ENCODE assay signal across 1 cellular context in genomic region chr10:71801357-71801756, GRCh38.
TF ChIP-seq lines count a peak whose summit lies in the region.

No MANE protein-coding gene starts in this region.

TF ChIP-seq in GM12878, 131 proteins besides CTCF, POLR2A, EP300 and RAD21 (continued from another document and continues in another):
- TF ChIP-seq MEF2A (IDR thresholded peaks at IDR 0.05; ENCODE audit: insufficient read depth, low read depth, low read length), result 0 out of 2 replicates have a peak, but pooled peaks have one; percentile 50
- peak; percentile 52 for TF ChIP-seq MEF2B (IDR thresholded peaks at IDR 0.05; ENCODE audit: partially characterized antibody, poor library complexity, severe bottlenecking)
- no peak for TF ChIP-seq PBX3 (IDR thresholded peaks at IDR 0.05; ENCODE audit: insufficient replicate concordance, low read depth, low read length)
- TF ChIP-seq PAX5 (IDR thresholded peaks at IDR 0.05; ENCODE audit: borderline replicate concordance, low read depth, low read length), result peak; percentile 39; the same call in 1 of the 2 replicates
- TF ChIP-seq TBL1XR1 (IDR thresholded peaks at IDR 0.05; ENCODE audit: low read depth, low read length), result no peak
- no peak for TF ChIP-seq RCOR1 (conservative IDR thresholded peaks at IDR 0.05; ENCODE audit: low read depth, low read length)
- peak; percentile 67; the same call in 2 of the 3 replicates for TF ChIP-seq POU2F2 (IDR thresholded peaks at IDR 0.05; ENCODE audit: borderline replicate concordance, low read depth, low read length)
- TF ChIP-seq ZNF592 (IDR thresholded peaks at IDR 0.05), result no peak
- TF ChIP-seq CBX3 (IDR thresholded peaks at IDR 0.05; ENCODE audit: borderline replicate concordance, low read depth), result no peak
- TF ChIP-seq NFIC (IDR thresholded peaks at IDR 0.05; ENCODE audit: low read depth, low read length), result no peak
- TF ChIP-seq RB1 (IDR thresholded peaks at IDR 0.05; ENCODE audit: borderline replicate concordance), result no peak
- TF ChIP-seq ZBTB33 (IDR thresholded peaks at IDR 0.05), result no peak
- no peak for TF ChIP-seq SP1 (IDR thresholded peaks at IDR 0.05; ENCODE audit: low read depth, low read length)
- no peak for TF ChIP-seq CHD2 (IDR thresholded peaks at IDR 0.05; ENCODE audit: borderline replicate concordance, low read depth, low read length)
- no peak for TF ChIP-seq SRF (IDR thresholded peaks at IDR 0.05; ENCODE audit: low read depth in 2 of 2, low read length in 2 of 2)
- no peak for TF ChIP-seq NR2C2 (IDR thresholded peaks at IDR 0.05; ENCODE audit: borderline replicate concordance, control insufficient read depth, insufficient read length, low read depth)
- TF ChIP-seq POLR2AphosphoS2 (IDR thresholded peaks at IDR 0.05; ENCODE audit: low read depth, low read length), result no peak
- TF ChIP-seq CBFB (IDR thresholded peaks at IDR 0.05; ENCODE audit: low read depth), result no peak
- no peak for TF ChIP-seq BCL3 (IDR thresholded peaks at IDR 0.05; ENCODE audit: borderline replicate concordance, insufficient read depth, low read depth, low read length, poor library complexity, severe bottlenecking)
- TF ChIP-seq IRF4 (IDR thresholded peaks at IDR 0.05; ENCODE audit: low read depth, low read length), result 0 out of 2 replicates have a peak, but pooled peaks have one; percentile 27
- TF ChIP-seq YY1 (IDR thresholded peaks at IDR 0.05; ENCODE audit: low read depth, low read length), result no peak
- no peak for TF ChIP-seq ZNF384 (IDR thresholded peaks at IDR 0.05; ENCODE audit: borderline replicate concordance, low read depth, low read length)
- no peak for TF ChIP-seq SKIL (IDR thresholded peaks at IDR 0.05; ENCODE audit: low read depth, poor library complexity, severe bottlenecking)
- TF ChIP-seq NKRF (conservative IDR thresholded peaks at IDR 0.05), result no peak
- TF ChIP-seq SPI1 (IDR thresholded peaks at IDR 0.05; ENCODE audit: borderline replicate concordance, insufficient read depth, low read depth, low read length), result peak; percentile 58
- no peak for TF ChIP-seq IRF3 (IDR thresholded peaks at IDR 0.05)
- TF ChIP-seq NR2F1 (conservative IDR thresholded peaks at IDR 0.05), result no peak
- TF ChIP-seq USF1 (IDR thresholded peaks at IDR 0.05; ENCODE audit: borderline replicate concordance, extremely low read length, insufficient read depth, low read depth, low read length), result no peak
- TF ChIP-seq TARDBP (IDR thresholded peaks at IDR 0.05; ENCODE audit: borderline replicate concordance), result no peak
- TF ChIP-seq NRF1 (conservative IDR thresholded peaks at IDR 0.05; ENCODE audit: low read depth, low read length), result no peak
- TF ChIP-seq CHD4 (IDR thresholded peaks at IDR 0.05), result no peak
- peak; percentile 66; the same call in 1 of the 2 replicates for TF ChIP-seq TCF12 (IDR thresholded peaks at IDR 0.05; ENCODE audit: low read depth, low read length)
- no peak for TF ChIP-seq KLF5 (IDR thresholded peaks at IDR 0.05; ENCODE audit: partially characterized antibody)
- no peak for TF ChIP-seq CHD1 (IDR thresholded peaks at IDR 0.05; ENCODE audit: low read depth, low read length)
- TF ChIP-seq SUZ12 (IDR thresholded peaks at IDR 0.05; ENCODE audit: unreplicated experiment), result no peak
- TF ChIP-seq ELK1 (IDR thresholded peaks at IDR 0.05; ENCODE audit: low read depth, low read length), result no peak
- TF ChIP-seq TAF1 (IDR thresholded peaks at IDR 0.05; ENCODE audit: borderline replicate concordance, low read depth, low read length), result no peak
- TF ChIP-seq SMARCA5 (IDR thresholded peaks at IDR 0.05), result no peak
- no peak for TF ChIP-seq SREBF1 (IDR thresholded peaks at IDR 0.05; ENCODE audit: low read length)
- TF ChIP-seq PRDM15 (CRISPR knock-in tag; IDR thresholded peaks at IDR 0.05), result no peak
- peak; percentile 71 to 73 for TF ChIP-seq IKZF2 (IDR thresholded peaks at IDR 0.05)
- TF ChIP-seq SREBF2 (IDR thresholded peaks at IDR 0.05; ENCODE audit: low read length), result peak; percentile 35; the same call in 1 of the 2 replicates
